In the genomic region with DNA sequence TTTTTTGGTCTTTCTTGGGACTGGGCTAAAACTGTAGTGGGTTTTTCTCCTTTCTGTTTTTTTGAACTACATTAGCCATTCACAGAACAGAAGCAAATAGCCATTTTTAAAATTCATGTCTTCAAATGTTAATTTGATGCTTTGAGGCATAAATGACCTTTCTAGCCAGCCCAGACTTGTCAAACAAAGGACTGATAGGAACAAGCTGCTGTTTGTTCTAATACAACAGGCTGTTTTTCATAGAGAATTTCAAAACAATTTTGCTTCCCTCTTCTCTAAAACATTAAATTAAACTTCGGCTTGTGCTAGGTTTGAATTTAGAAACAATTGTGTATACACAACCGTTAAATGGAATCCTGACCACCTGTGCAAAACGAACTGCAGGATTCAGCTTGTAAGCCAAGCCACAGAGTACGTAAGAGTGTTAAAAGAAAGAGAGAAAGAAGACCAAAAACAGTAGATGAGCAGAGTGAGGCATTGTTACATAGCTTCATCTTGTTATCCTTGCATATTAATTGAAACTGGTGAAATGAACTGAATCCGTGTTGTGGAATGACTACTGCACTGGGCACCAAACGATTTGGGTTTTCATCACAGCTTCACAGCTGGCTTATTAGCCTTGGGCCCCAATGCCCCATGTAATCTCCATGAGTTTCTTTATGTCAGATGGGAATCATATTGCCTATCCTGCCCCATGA, we compare ENCODE assay signal across 18 cellular contexts.
A peak's percentile ranks its signal among the peaks of the same experiment; 100 is the strongest.
DNase-seq lines count a peak whose midpoint lies in the region; ATAC-seq, FAIRE-seq and TF ChIP-seq lines count a peak whose summit lies in the region.
"Had no signal": no experiment of that assay in that cellular context is flagged by ENCODE, and none has a peak within 500 bp of the region (broad histone marks: within the 10 kb centered on the region; RNA-seq: fewer than 3 reads in every experiment).

No MANE protein-coding gene starts in this region.

- ATAC-seq in left ventricle myocardium superior (no peak), HG03354 (IDR thresholded peaks at IDR 0.05; ENCODE audit: poor library complexity, severe bottlenecking, unreplicated experiment) (no peak), HG03342 (IDR thresholded peaks at IDR 0.05; ENCODE audit: unreplicated experiment) (no peak)
- ATAC-seq: stimulated activated naive CD8-positive, alpha-beta T cell treated with anti-CD3 and anti-CD28 coated beads, Interleukin-15, amount 100 ng/mL, for 72 hours had no signal

- no peak overlapping the region for H3K56ac ChIP-seq in H1 (replicated peaks; ENCODE audit: insufficient read length, low read depth, low read length)

- DNase-seq in cardiac muscle cell (ENCODE audit: low read depth in 1 of 2, low spot score in 1 of 2) (peak in 1 of 2 donors; percentile 23), left ventricle myocardium superior (no peak), H1 (ENCODE audit: low read depth in 1 of 2, low spot score in 2 of 2) (no peak), midbrain (lab: John Stamatoyannopoulos, UW) (peak; percentile 77), type B pancreatic cell (ENCODE audit: extremely low spot score, unreplicated experiment) (no peak)
- DNase-seq in activated CD8-positive, alpha-beta memory T cell treated with anti-CD3 and anti-CD28 coated beads, Interleukin-2, amount 50 U/mL, for 48 hours: no peak
- DNase-seq: ACHN; activated B cell treated with CpG ODN at 0.5 μM for 24 hours; left ventricle myocardium inferior; MM.1S; NCI-H2227 treated with DMSO at 0.1 percent for 48 hours; stimulated activated naive CD8-positive, alpha-beta T cell treated with anti-CD3 and anti-CD28 coated beads, Interleukin-15, amount 100 ng/mL, for 72 hours had no signal

- H3K27ac ChIP-seq in cardiac muscle cell: peak overlapping the region; percentile 15
- no peak overlapping the region for H3K27ac ChIP-seq in H1 (ENCODE audit: low read depth, low read length)
- H3K27ac ChIP-seq: hepatocyte, left ventricle myocardium inferior had no signal

- H3K4me2 ChIP-seq in H1 (ENCODE audit: insufficient read depth in 1 of 2, low read depth in 2 of 2, low read length in 2 of 2): no peak overlapping the region
- H3K4me2 ChIP-seq: hepatocyte had no signal

- peaks cover 2% of the 10 kb centered on the region; the same call in 1 of the 2 replicates for H3K79me1 ChIP-seq in H1 (ENCODE audit: low read depth, low read length)

- H3K27ac Mint-ChIP-seq in type B pancreatic cell: peak overlapping the region; percentile 42
- H3K27ac Mint-ChIP-seq: activated B cell treated with CpG ODN at 0.5 μM for 24 hours; activated naive CD4-positive, alpha-beta T cell treated with anti-CD3 and anti-CD28 coated beads, Interleukin-2, amount 50 U/mL, for 24 hours; stimulated activated naive CD8-positive, alpha-beta T cell treated with anti-CD3 and anti-CD28 coated beads, Interleukin-15, amount 100 ng/mL, for 72 hours had no signal

- no peak overlapping the region for H4K5ac ChIP-seq in H1 (ENCODE audit: insufficient read length, low read depth, low read length)

- no peak overlapping the region for H2BK20ac ChIP-seq in H1 (ENCODE audit: low read length)

- H2BK120ac ChIP-seq in H1 (replicated peaks; ENCODE audit: low read depth, low read length): no peak overlapping the region

- CTCF ChIA-PET in H1 (lab: Charles Lee; ENCODE audit: partially characterized antibody): interaction anchor here (0.6 to 1.2 kb wide), 3 partner anchors 193 to 1709 kb away, joined by 3 to 4 read pairs (median 3); no protein-coding TSS in a partner anchor

- H3K79me2 ChIP-seq in H1 (ENCODE audit: control insufficient read depth in 1 of 2, insufficient read depth in 2 of 2, low read length in 2 of 2): peaks cover 0 to 33% of the 10 kb centered on the region in 2 experiments; a peak in 3 of 4 replicates

- H3K23ac ChIP-seq in H1 (ENCODE audit: insufficient read length): no peak overlapping the region

- no peak overlapping the region for H4K91ac ChIP-seq in H1 (replicated peaks; ENCODE audit: insufficient read length, low read length)

- H2BK12ac ChIP-seq in H1 (ENCODE audit: low read depth, low read length): 0 out of 2 replicates have a peak overlapping the region, but pooled peaks have one; percentile 65

- no peak for TF ChIP-seq EP300 in H1 (IDR thresholded peaks at IDR 0.05; ENCODE audit: borderline replicate concordance in 1 of 2, low read depth in 2 of 2, low read length in 2 of 2)

- H3K27me3 Mint-ChIP-seq in type B pancreatic cell: no peaks in the 10 kb centered on the region
- H3K27me3 Mint-ChIP-seq: activated B cell treated with CpG ODN at 0.5 μM for 24 hours; activated naive CD4-positive, alpha-beta T cell treated with anti-CD3 and anti-CD28 coated beads, Interleukin-2, amount 50 U/mL, for 24 hours; central memory CD8-positive, alpha-beta T cell; stimulated activated naive CD8-positive, alpha-beta T cell treated with anti-CD3 and anti-CD28 coated beads, Interleukin-15, amount 100 ng/mL, for 72 hours had no signal

- no peak overlapping the region for H2AFZ ChIP-seq in H1 (ENCODE audit: low read length)
- H2AFZ ChIP-seq: hepatocyte had no signal

- no peak overlapping the region for H2BK15ac ChIP-seq in H1 (ENCODE audit: low read length)

- no peak overlapping the region for H2AK5ac ChIP-seq in H1 (ENCODE audit: low read depth, low read length)

- no peak overlapping the region for H2BK5ac ChIP-seq in H1 (ENCODE audit: low read depth, low read length)

- no peak overlapping the region for H3K4me3 Mint-ChIP-seq in type B pancreatic cell
- H3K4me3 Mint-ChIP-seq: activated B cell treated with CpG ODN at 0.5 μM for 24 hours; activated naive CD4-positive, alpha-beta T cell treated with anti-CD3 and anti-CD28 coated beads, Interleukin-2, amount 50 U/mL, for 24 hours; central memory CD8-positive, alpha-beta T cell; stimulated activated naive CD8-positive, alpha-beta T cell treated with anti-CD3 and anti-CD28 coated beads, Interleukin-15, amount 100 ng/mL, for 72 hours had no signal

- H3K9me3 Mint-ChIP-seq in type B pancreatic cell: no peaks in the 10 kb centered on the region
- H3K9me3 Mint-ChIP-seq: activated B cell treated with CpG ODN at 0.5 μM for 24 hours; activated naive CD4-positive, alpha-beta T cell treated with anti-CD3 and anti-CD28 coated beads, Interleukin-2, amount 50 U/mL, for 24 hours; central memory CD8-positive, alpha-beta T cell; stimulated activated naive CD8-positive, alpha-beta T cell treated with anti-CD3 and anti-CD28 coated beads, Interleukin-15, amount 100 ng/mL, for 72 hours had no signal

- no peaks in the 10 kb centered on the region for H3K36me3 ChIP-seq in cardiac muscle cell
- H3K36me3 ChIP-seq in H1 (ENCODE audit: control insufficient read depth in 2 of 4, insufficient read depth in 4 of 4, low read length in 3 of 4): no peaks in the 10 kb centered on the region
- H3K36me3 ChIP-seq: left ventricle myocardium inferior had no signal

- H4K8ac ChIP-seq in H1 (ENCODE audit: extremely low read depth, insufficient read depth, low read length): no peak overlapping the region

- H3K9me3 ChIP-seq in cardiac muscle cell (ENCODE audit: low read depth) (no peaks in the 10 kb centered on the region), H1 (ENCODE audit: insufficient read depth in 2 of 2, low read depth in 1 of 2, low read length in 1 of 2) (no peaks in the 10 kb centered on the region)
- H3K9me3 ChIP-seq: left ventricle myocardium inferior had no signal

- no peak for FAIRE-seq in H1 (lab: Jason Lieb, UNC)
- FAIRE-seq: GM12892 had no signal

- no peak for TF ChIP-seq POLR2A in H1 (IDR thresholded peaks at IDR 0.05; ENCODE audit: control extremely low read depth in 1 of 2, low read depth in 2 of 2, low read length in 2 of 2)

- H3K4me1 ChIP-seq in cardiac muscle cell (ENCODE audit: low read depth) (no peaks in the 10 kb centered on the region), H1 (replicated peaks in 1 of 4; ENCODE audit: control insufficient read depth in 3 of 4, insufficient read depth in 4 of 4, low read length in 3 of 4) (peaks cover 2 to 12% (median 9%) of the 10 kb centered on the region in 4 experiments; a peak in 5 of 7 replicates)

- peaks cover 28% of the 10 kb centered on the region for H3K4me1 Mint-ChIP-seq in type B pancreatic cell (ENCODE audit: unreplicated experiment)
- H3K4me1 Mint-ChIP-seq: stimulated activated naive CD8-positive, alpha-beta T cell treated with anti-CD3 and anti-CD28 coated beads, Interleukin-15, amount 100 ng/mL, for 72 hours had no signal

- H3K18ac ChIP-seq in H1 (ENCODE audit: extremely low read depth, low read length): no peak overlapping the region

- no peak overlapping the region for H3K9ac ChIP-seq in H1 (replicated peaks in 1 of 4; ENCODE audit: extremely low read depth in 1 of 4, low read depth in 3 of 4, low read length in 3 of 4)

- no peak overlapping the region for H3K4ac ChIP-seq in H1 (replicated peaks; ENCODE audit: insufficient read length, low read depth, low read length)

- TF ChIP-seq RAD21 in H1 (IDR thresholded peaks at IDR 0.05 in 1 of 2, conservative IDR thresholded peaks at IDR 0.05 in 1 of 2; ENCODE audit: low read depth in 2 of 2, low read length in 2 of 2): no peak

- TF ChIP-seq CTCF in cardiac muscle cell (IDR thresholded peaks at IDR 0.05; ENCODE audit: low read depth, low read length) (no peak), H1 (IDR thresholded peaks at IDR 0.05; ENCODE audit: control extremely low read depth in 1 of 3, insufficient read depth in 1 of 3, low read depth in 1 of 3, low read length in 3 of 3) (no peak), type B pancreatic cell (conservative IDR thresholded peaks at IDR 0.05) (no peak)

- peaks cover 14% of the 10 kb centered on the region for H3K36me3 Mint-ChIP-seq in type B pancreatic cell

- POLR2A ChIA-PET in H1 (lab: Charles Lee; ENCODE audit: partially characterized antibody): interaction anchor here (0.7 kb wide), 1 partner anchor 15 kb away, joined by 3 read pairs; no protein-coding TSS in a partner anchor

- H3K14ac ChIP-seq in H1 (ENCODE audit: insufficient read length): no peak overlapping the region

- intact Hi-C loops in left ventricle myocardium superior (cut with micrococcal nuclease): no loop called here

- 73% methylated on average over 6 of the region's 6 CpGs; no CpG with 5 or more reads in 1 of the 2 experiments for WGBS in H1 (ENCODE audit: extremely low coverage in 1 of 2, insufficient coverage in 1 of 2, insufficient read length in 1 of 2, insufficient replicate concordance in 2 of 2, low coverage in 1 of 2, low lambda C conversion rate in 2 of 2, missing lambda C conversion rate in 1 of 2), 2 experiments

- no peak overlapping the region for H3K4me3 ChIP-seq in cardiac muscle cell
- no peak overlapping the region for H3K4me3 ChIP-seq in H1 (ENCODE audit: extremely low read depth in 1 of 4, insufficient read depth in 2 of 4, low read depth in 3 of 4, low read length in 4 of 4)
- H3K4me3 ChIP-seq: hepatocyte, left ventricle myocardium inferior had no signal

- no peaks in the 10 kb centered on the region for H3K27me3 ChIP-seq in cardiac muscle cell
- no peaks in the 10 kb centered on the region for H3K27me3 ChIP-seq in H1 (replicated peaks in 1 of 4; ENCODE audit: control insufficient read depth in 3 of 4, extremely low read depth in 1 of 4, insufficient read depth in 3 of 4, low read length in 3 of 4)
- H3K27me3 ChIP-seq: hepatocyte had no signal

- H3K23me2 ChIP-seq in H1 (ENCODE audit: low read depth, low read length): no peaks in the 10 kb centered on the region

- H4K20me1 ChIP-seq in H1 (replicated peaks in 1 of 2; ENCODE audit: control insufficient read depth in 1 of 2, insufficient read depth in 2 of 2, low read length in 2 of 2): no peaks in the 10 kb centered on the region

TF ChIP-seq in H1, 55 proteins besides CTCF, POLR2A, EP300 and RAD21 (continues in another document):
- no peak for TF ChIP-seq TEAD4 (IDR thresholded peaks at IDR 0.05; ENCODE audit: low read depth, low read length)
